12 cellular contexts compared by ENCODE assay signal in genomic region chr11:118633979-118634378, GRCh38. TPM values are rescaled to one million over a fixed set of nuclear protein-coding genes. Genes with fewer than 3 reads are reported as not detected.
DNase-seq lines count a peak whose midpoint lies in the region; ATAC-seq and TF ChIP-seq lines count a peak whose summit lies in the region.
"Had no signal": no experiment of that assay in that cellular context is flagged by ENCODE, and none has a peak within 500 bp of the region (broad histone marks: within the 10 kb centered on the region; RNA-seq: fewer than 3 reads in every experiment).

No MANE protein-coding gene starts in this region.

- CTCF ChIA-PET in AG04450 (lab: Charles Lee): interaction anchor here (1.1 kb wide), 1 partner anchor 20 kb away, joined by 3 read pairs; no protein-coding TSS in a partner anchor
- CTCF ChIA-PET in PC-3 (lab: Charles Lee): interaction anchor here (0.9 kb wide), 1 partner anchor 25 kb away, joined by 3 read pairs; no protein-coding TSS in a partner anchor

- no peak for DNase-seq in AG04450 (ENCODE audit: low read depth, low spot score)
- DNase-seq in PC-3: no peak
- no peak for DNase-seq in foreskin keratinocyte
- peak in 1 of 5 donors; percentile 59 for DNase-seq in ovary
- DNase-seq in COLO829 (ENCODE audit: low spot score): no peak
- DNase-seq in cerebellar cortex (ENCODE audit: low spot score): no peak
- no peak for DNase-seq in T1000 (lab: John Stamatoyannopoulos, UW)
- DNase-seq: activated naive CD8-positive, alpha-beta T cell treated with anti-CD3 and anti-CD28 coated beads, Interleukin-2, amount 50 U/mL, for 24 hours; CD4-positive, CD25-positive, alpha-beta regulatory T cell; stimulated activated CD4-positive, alpha-beta T cell treated with anti-CD3 and anti-CD28 coated beads, Interleukin-4, amount 100 ng/mL, for 24 hours had no signal

- H3K27me3 ChIP-seq in AG04450 (ENCODE audit: control insufficient read depth, insufficient read depth, low read length) (no peaks in the 10 kb centered on the region), PC-3 (ENCODE audit: low read length) (no peaks in the 10 kb centered on the region), foreskin keratinocyte (no peaks in the 10 kb centered on the region), ovary (no peaks in the 10 kb centered on the region)

- H4K20me1 ChIP-seq in PC-3 (ENCODE audit: low read length): no peaks in the 10 kb centered on the region

- BruUV-seq in PC-3 (replicated peaks; lab: Mats Ljungman, UMichigan): no TSS peak

- no peak for ATAC-seq in PC-3
- peak; percentile 22 for ATAC-seq in foreskin keratinocyte
- ATAC-seq in HG02870 (IDR thresholded peaks at IDR 0.05; ENCODE audit: unreplicated experiment): no peak
- ATAC-seq: activated naive CD8-positive, alpha-beta T cell treated with anti-CD3 and anti-CD28 coated beads, Interleukin-2, amount 50 U/mL, for 24 hours had no signal

- no peak for TF ChIP-seq POLR2A in ovary (IDR thresholded peaks at IDR 0.05)

- peak overlapping the region; percentile 82 for H3K4me2 ChIP-seq in PC-3 (ENCODE audit: low read length)

- H3K4me3 ChIP-seq in AG04450 (ENCODE audit: low read depth, low read length): no peak overlapping the region
- H3K4me3 ChIP-seq in PC-3 (ENCODE audit: low read length): peak overlapping the region; percentile 62; the same call in 1 of the 2 replicates
- H3K4me3 ChIP-seq in ovary: no peak overlapping the region

- H3K9ac ChIP-seq in PC-3 (ENCODE audit: low read length): no peak overlapping the region

- POLR2A ChIA-PET in AG04450 (lab: Yijun Ruan, JAX): interaction anchor here (1.6 to 6.8 kb wide), 2 partner anchors 13 to 25 kb away, joined by 4 to 54 read pairs; no protein-coding TSS in a partner anchor
- POLR2A ChIA-PET in PC-3 (lab: Charles Lee; ENCODE audit: unreplicated experiment): interaction anchor here (1.3 kb wide), 1 partner anchor 11 kb away, joined by 3 read pairs; no protein-coding TSS in a partner anchor

- peak overlapping the region; percentile 31 for H3K27ac ChIP-seq in AG04450 (ENCODE audit: low read depth, low read length)
- H3K27ac ChIP-seq in PC-3 (ENCODE audit: low read length): no peak overlapping the region
- H3K27ac ChIP-seq in foreskin keratinocyte: no peak overlapping the region
- H3K27ac ChIP-seq in ovary: peak overlapping the region; percentile 28 to 67

- H3K9me2 ChIP-seq in PC-3 (replicated peaks; ENCODE audit: low read length): no peaks in the 10 kb centered on the region

- H3K36me3 ChIP-seq in PC-3 (ENCODE audit: low read depth, low read length) (no peaks in the 10 kb centered on the region), ovary (no peaks in the 10 kb centered on the region)

- no peaks in the 10 kb centered on the region for H3K79me2 ChIP-seq in PC-3 (ENCODE audit: low read length)

- H2AFZ ChIP-seq in PC-3 (ENCODE audit: low read length): peak overlapping the region; percentile 71; the same call in 1 of the 2 replicates

- peaks cover 15% of the 10 kb centered on the region; the same call in 1 of the 2 replicates for H3K4me1 ChIP-seq in PC-3 (ENCODE audit: insufficient read depth, low read length)
- H3K4me1 ChIP-seq in foreskin keratinocyte: peaks cover 11% of the 10 kb centered on the region
- H3K4me1 ChIP-seq in ovary (ENCODE audit: insufficient read depth): peaks cover 6% of the 10 kb centered on the region

- no peak for TF ChIP-seq EP300 in ovary (IDR thresholded peaks at IDR 0.05)

- 26 to 36% (median 33%) methylated on average over 4 of the region's 4 CpGs for WGBS in ovary, 3 donors

- intact Hi-C loops in PC-3 (cut with micrococcal nuclease) (loop anchor here (2.0 kb wide), 1 partner anchor 25 kb away; no protein-coding TSS in a partner anchor), ovary (cut with DNase I) (no loop called here)

- no peaks in the 10 kb centered on the region for H3F3A ChIP-seq in PC-3 (ENCODE audit: low read length, unreplicated experiment)

- no peaks in the 10 kb centered on the region; the same call in 1 of the 2 replicates for H3K9me3 ChIP-seq in AG04450 (ENCODE audit: control insufficient read depth, insufficient read depth, low read length)
- H3K9me3 ChIP-seq in PC-3 (ENCODE audit: low read length): no peaks in the 10 kb centered on the region
- H3K9me3 ChIP-seq in ovary: no peaks in the 10 kb centered on the region

- TF ChIP-seq CTCF in AG04450 (IDR thresholded peaks at IDR 0.05; ENCODE audit: low read depth, low read length): no peak
- TF ChIP-seq CTCF in PC-3 (conservative IDR thresholded peaks at IDR 0.05; ENCODE audit: low read depth, low read length): no peak
- no peak for TF ChIP-seq CTCF in foreskin keratinocyte (conservative IDR thresholded peaks at IDR 0.05)
- no peak for TF ChIP-seq CTCF in ovary (IDR thresholded peaks at IDR 0.05)

RNA-seq across cellular contexts. Expression of gene PHLDB1, which starts 26.6 kb away (rescaled TPM):
- polyA plus RNA-seq in AG04450 (2011; rRNA removed): 83.0 and 97.6 TPM in 2 replicates
- 122 and 164 TPM in 2 replicates for polyA minus RNA-seq in AG04450 (2011; rRNA and poly(A)+ RNA removed)
- 36.1 and 37.1 TPM in 2 replicates for total RNA-seq in PC-3 (2014; rRNA removed)
- 59.2 and 80.3 TPM in 2 replicates for total RNA-seq in foreskin keratinocyte
- 31.8 and 39.6 TPM in 2 replicates for polyA plus RNA-seq in foreskin keratinocyte
- total RNA-seq in ovary: 100 to 1,000 TPM in 5 of 7 donors, 10 to 100 TPM in 2; 69.4 to 265 (median 139) TPM
- 10 to 100 TPM; 46.2 to 73.7 TPM for polyA plus RNA-seq in ovary

RNA-seq across cellular contexts. Expression of gene TREH, which starts 45.5 kb away (rescaled TPM):
- polyA plus RNA-seq in AG04450 (2011; rRNA removed) (not detected in 2 replicates), foreskin keratinocyte (0.07 and 0.09 TPM in 2 replicates), ovary (under 1 TPM in 1 of 2 donors, not detected in 1; 0.48 TPM)
- not detected in 2 replicates for polyA minus RNA-seq in AG04450 (2011; rRNA and poly(A)+ RNA removed)
- total RNA-seq in PC-3 (2014; rRNA removed) (not detected in 2 replicates), foreskin keratinocyte (not detected in 2 replicates), ovary (under 1 TPM in 1 of 7 donors, not detected in 6; 0.10 TPM)
- total RNA-seq: CD4-positive, CD25-positive, alpha-beta regulatory T cell; myocyte had no signal
- polyA plus RNA-seq: CD4-positive, CD25-positive, alpha-beta regulatory T cell had no signal

Comparison
In these comparisons a context has a peak if more than half of its experiments do, and no peak if none do; other contexts are left out.
1. H3K27ac ChIP-seq: peak in AG04450 (single experiment) and ovary (2 of 2); none in PC-3 (single experiment) and foreskin keratinocyte (single experiment).